Comparison of ENCODE assay signal across 8 cellular contexts in the genomic region with DNA sequence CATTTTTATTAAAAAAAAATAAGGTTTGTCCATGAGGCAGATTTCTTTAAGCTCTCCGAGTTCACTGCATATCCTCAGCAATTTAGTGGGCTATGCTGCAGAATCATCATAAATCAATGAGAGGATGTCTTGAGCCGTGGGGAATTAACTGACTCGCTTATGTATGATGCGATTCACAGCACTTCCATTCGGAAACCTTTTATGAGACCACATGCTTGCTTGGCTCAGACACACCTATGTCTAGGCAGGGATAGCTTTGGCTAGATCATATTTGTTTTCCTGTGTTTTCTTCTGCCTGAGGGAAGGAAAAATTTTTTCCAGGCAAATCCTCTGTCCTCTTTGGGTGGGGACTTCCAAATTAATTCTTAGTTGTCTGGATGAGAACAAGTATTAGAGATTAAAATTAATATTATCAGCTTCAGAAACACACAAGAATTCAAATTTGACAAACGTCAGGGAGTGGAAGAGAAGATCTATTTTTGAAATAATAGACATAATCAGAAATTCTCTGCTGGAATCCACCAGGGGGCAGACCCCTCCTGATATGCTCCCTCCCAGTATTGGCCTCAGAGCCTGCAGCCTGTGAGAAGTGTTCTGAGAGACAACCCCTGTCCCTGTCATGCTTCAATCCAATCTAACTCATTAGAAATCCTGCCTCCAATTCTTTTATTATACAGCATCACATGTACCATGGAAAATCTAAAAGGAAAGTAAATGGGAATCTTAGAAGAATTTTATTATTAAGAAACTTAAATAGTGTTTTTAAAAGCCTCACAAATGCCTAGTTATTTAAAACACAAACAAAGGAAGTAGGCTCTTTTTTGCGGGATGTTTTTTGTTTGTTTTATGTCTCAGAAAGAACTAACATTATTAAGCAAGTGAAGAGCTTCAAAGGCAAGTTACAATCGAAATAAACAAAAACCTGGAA.
DNase-seq lines count a peak whose midpoint lies in the region; ATAC-seq and TF ChIP-seq lines count a peak whose summit lies in the region.

No MANE protein-coding gene starts in this region.

- TF ChIP-seq CTCF in HEK293 (tag by site-specific recombination; IDR thresholded peaks at IDR 0.05) (no peak), foreskin keratinocyte (conservative IDR thresholded peaks at IDR 0.05) (peak; percentile 73)

- no peak overlapping the region for H3K9ac ChIP-seq in trophoblast cell (ENCODE audit: low read length)

- H3K9me3 ChIP-seq in HEK293 (ENCODE audit: control insufficient read depth, insufficient read depth, low read depth, low read length) = no peaks in the 10 kb centered on the region
- no peaks in the 10 kb centered on the region for H3K9me3 ChIP-seq in trophoblast cell (ENCODE audit: insufficient read depth, low read depth, low read length)
- H3K9me3 ChIP-seq in effector memory CD4-positive, alpha-beta T cell (ENCODE audit: control insufficient read depth, low read length) = no peaks in the 10 kb centered on the region

- no peaks in the 10 kb centered on the region for H3K36me3 ChIP-seq in HEK293 (ENCODE audit: control insufficient read depth in 2 of 2, insufficient read depth in 1 of 2, low read length in 2 of 2)
- H3K36me3 ChIP-seq in trophoblast cell (ENCODE audit: control insufficient read depth in 1 of 2, insufficient read depth in 2 of 2, low read length in 2 of 2) = no peaks in the 10 kb centered on the region
- H3K36me3 ChIP-seq in effector memory CD4-positive, alpha-beta T cell (ENCODE audit: control insufficient read depth, insufficient read depth, low read length) = no peaks in the 10 kb centered on the region

- no peak overlapping the region for H2BK12ac ChIP-seq in trophoblast cell (ENCODE audit: low read length)

- H3K4me1 ChIP-seq in HEK293 (ENCODE audit: control insufficient read depth, insufficient read depth, low read length) (no peaks in the 10 kb centered on the region), foreskin keratinocyte (no peaks in the 10 kb centered on the region), trophoblast cell (ENCODE audit: control insufficient read depth in 1 of 2, insufficient read depth in 2 of 2, low read length in 2 of 2) (no peaks in the 10 kb centered on the region)
- no peaks in the 10 kb centered on the region for H3K4me1 ChIP-seq in effector memory CD4-positive, alpha-beta T cell (ENCODE audit: control insufficient read depth, insufficient read depth, low read length, poor library complexity, severe bottlenecking)

- POLR2A ChIA-PET in HEK293 (lab: Yijun Ruan, JAX) = no interaction called here

- no peak overlapping the region for H2BK120ac ChIP-seq in trophoblast cell (ENCODE audit: insufficient read depth, low read length, poor library complexity)

- DNase-seq in activated CD8-positive, alpha-beta memory T cell treated with anti-CD3 and anti-CD28 coated beads, Interleukin-2, amount 50 U/mL, for 48 hours = peak; percentile 46
- no peak for DNase-seq in activated CD8-positive, alpha-beta memory T cell treated with anti-CD3 and anti-CD28 coated beads for 24 hours
- DNase-seq in MV-4-11 (lab: John Stamatoyannopoulos, UW) = peak; percentile 13
- peak; percentile 54 for DNase-seq in SKM-1 treated with dmso at 0.1 percent for 144 hours (lab: John Stamatoyannopoulos, UW; ENCODE audit: unreplicated experiment)
- DNase-seq in foreskin keratinocyte = peak in 1 of 2 donors; percentile 37
- DNase-seq in trophoblast cell = peak; percentile 12 to 34
- DNase-seq in effector memory CD4-positive, alpha-beta T cell = no peak

- no peak overlapping the region for H3K4ac ChIP-seq in trophoblast cell (ENCODE audit: low read depth, low read length)

- no peak overlapping the region for H3K18ac ChIP-seq in trophoblast cell (ENCODE audit: low read length)

- no peak overlapping the region for H2AK5ac ChIP-seq in trophoblast cell (ENCODE audit: low read length)

- no peak overlapping the region for H3K14ac ChIP-seq in trophoblast cell (ENCODE audit: low read length)

- H4K91ac ChIP-seq in trophoblast cell (ENCODE audit: low read depth, low read length) = no peak overlapping the region

- CTCF ChIA-PET in HEK293 (lab: Yijun Ruan, JAX) = interaction anchor here (0.6 to 1.6 kb wide), 11 partner anchors 8 to 1409 kb away, joined by 3 to 8 read pairs (median 3); partner anchors contain the start of gene PPA2

- no peak overlapping the region for H3K4me2 ChIP-seq in trophoblast cell (ENCODE audit: low read length)

- H3K23ac ChIP-seq in trophoblast cell (ENCODE audit: low read length) = no peak overlapping the region

- WGBS in trophoblast cell (ENCODE audit: extremely low coverage, insufficient coverage, insufficient read length) = no CpG with 5 or more reads among the region's 8 CpGs

- no peak overlapping the region for H4K12ac ChIP-seq in trophoblast cell (ENCODE audit: low read depth, low read length)

- no peak overlapping the region for H3K4me3 ChIP-seq in HEK293 (ENCODE audit: low read depth, low read length)
- no peak overlapping the region for H3K4me3 ChIP-seq in trophoblast cell (ENCODE audit: low read depth, low read length)
- no peak overlapping the region for H3K4me3 ChIP-seq in effector memory CD4-positive, alpha-beta T cell (ENCODE audit: insufficient read depth, low read depth, low read length, poor library complexity, severe bottlenecking)

- H3K79me1 ChIP-seq in trophoblast cell (ENCODE audit: low read length) = no peaks in the 10 kb centered on the region

- no peak overlapping the region for H4K8ac ChIP-seq in trophoblast cell (ENCODE audit: low read depth, low read length)

- H3K27me3 ChIP-seq in foreskin keratinocyte = no peaks in the 10 kb centered on the region
- no peaks in the 10 kb centered on the region for H3K27me3 ChIP-seq in trophoblast cell (ENCODE audit: insufficient read depth, low read length)
- H3K27me3 ChIP-seq in effector memory CD4-positive, alpha-beta T cell (replicated peaks; ENCODE audit: control insufficient read depth, insufficient read depth, low read length, poor library complexity, severe bottlenecking) = no peaks in the 10 kb centered on the region

- H3K27ac ChIP-seq in HEK293 (ENCODE audit: extremely low read depth, low read depth, low read length) (no peak overlapping the region), foreskin keratinocyte (no peak overlapping the region), trophoblast cell (ENCODE audit: low read depth, low read length) (no peak overlapping the region)
- H3K27ac ChIP-seq in effector memory CD4-positive, alpha-beta T cell (ENCODE audit: insufficient read depth, low read length, poor library complexity, severe bottlenecking) = no peak overlapping the region

- H2BK5ac ChIP-seq in trophoblast cell (ENCODE audit: low read depth, low read length, poor library complexity) = no peak overlapping the region

- peak; percentile 85 for ATAC-seq in foreskin keratinocyte

- no peak overlapping the region for H2AFZ ChIP-seq in trophoblast cell (ENCODE audit: insufficient read depth, low read length, poor library complexity)

- H3K79me2 ChIP-seq in trophoblast cell (ENCODE audit: control insufficient read depth, insufficient read depth, low read length, poor library complexity) = no peaks in the 10 kb centered on the region

TF ChIP-seq in HEK293, 187 proteins besides CTCF, POLR2A, EP300 and RAD21:
- TF ChIP-seq PRDM10 (tag by site-specific recombination; IDR thresholded peaks at IDR 0.05) (no peak), ZNF654 (tag by site-specific recombination; IDR thresholded peaks at IDR 0.05; ENCODE audit: low read depth) (peak; percentile 26; the same call in 1 of the 2 replicates), HOXA7 (CRISPR knock-in tag; IDR thresholded peaks at IDR 0.05; ENCODE audit: borderline replicate concordance) (no peak)
- TF ChIP-seq, protein P1, sequence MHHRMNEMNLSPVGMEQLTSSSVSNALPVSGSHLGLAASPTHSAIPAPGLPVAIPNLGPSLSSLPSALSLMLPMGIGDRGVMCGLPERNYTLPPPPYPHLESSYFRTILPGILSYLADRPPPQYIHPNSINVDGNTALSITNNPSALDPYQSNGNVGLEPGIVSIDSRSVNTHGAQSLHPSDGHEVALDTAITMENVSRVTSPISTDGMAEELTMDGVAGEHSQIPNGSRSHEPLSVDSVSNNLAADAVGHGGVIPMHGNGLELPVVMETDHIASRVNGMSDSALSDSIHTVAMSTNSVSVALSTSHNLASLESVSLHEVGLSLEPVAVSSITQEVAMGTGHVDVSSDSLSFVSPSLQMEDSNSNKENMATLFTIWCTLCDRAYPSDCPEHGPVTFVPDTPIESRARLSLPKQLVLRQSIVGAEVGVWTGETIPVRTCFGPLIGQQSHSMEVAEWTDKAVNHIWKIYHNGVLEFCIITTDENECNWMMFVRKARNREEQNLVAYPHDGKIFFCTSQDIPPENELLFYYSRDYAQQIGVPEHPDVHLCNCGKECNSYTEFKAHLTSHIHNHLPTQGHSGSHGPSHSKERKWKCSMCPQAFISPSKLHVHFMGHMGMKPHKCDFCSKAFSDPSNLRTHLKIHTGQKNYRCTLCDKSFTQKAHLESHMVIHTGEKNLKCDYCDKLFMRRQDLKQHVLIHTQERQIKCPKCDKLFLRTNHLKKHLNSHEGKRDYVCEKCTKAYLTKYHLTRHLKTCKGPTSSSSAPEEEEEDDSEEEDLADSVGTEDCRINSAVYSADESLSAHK (tag by site-specific recombination; IDR thresholded peaks at IDR 0.05) = no peak

Comparison
In these comparisons a context has a peak if more than half of its experiments do, and no peak if none do; other contexts are left out.
1. DNase-seq: peak in activated CD8-positive, alpha-beta memory T cell treated with anti-CD3 and anti-CD28 coated beads, Interleukin-2, amount 50 U/mL, for 48 hours (single experiment), MV-4-11 (single experiment), SKM-1 treated with dmso at 0.1 percent for 144 hours (single experiment) and trophoblast cell (2 of 2); none in activated CD8-positive, alpha-beta memory T cell treated with anti-CD3 and anti-CD28 coated beads for 24 hours (single experiment) and effector memory CD4-positive, alpha-beta T cell (0 of 3).